Comparison of ENCODE assay signal across 15 cellular contexts in the genomic region with DNA sequence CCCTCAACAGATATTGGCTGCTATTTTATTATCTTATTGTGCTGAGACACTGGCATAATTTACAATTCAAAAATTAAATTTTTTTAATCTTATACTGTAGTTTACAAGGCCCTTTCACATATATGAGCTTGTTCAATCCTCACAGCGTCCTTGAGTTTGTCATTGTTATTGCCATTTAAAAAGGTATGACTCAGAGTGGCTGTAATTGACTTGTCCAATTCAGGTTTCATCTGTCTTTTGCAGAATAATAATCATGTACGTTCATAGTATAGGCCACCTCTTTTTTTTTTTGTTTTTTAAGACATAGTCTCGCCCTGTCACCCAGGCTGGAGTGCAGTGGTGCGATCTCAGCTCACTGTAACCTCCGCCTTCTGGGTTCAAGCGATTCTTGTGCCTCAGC. TPM values are rescaled to one million over a fixed set of nuclear protein-coding genes. Genes with fewer than 3 reads are reported as not detected.
DNase-seq lines count a peak whose midpoint lies in the region; ATAC-seq, FAIRE-seq and TF ChIP-seq lines count a peak whose summit lies in the region.
"Had no signal": no experiment of that assay in that cellular context is flagged by ENCODE, and none has a peak within 500 bp of the region (broad histone marks: within the 10 kb centered on the region; RNA-seq: fewer than 3 reads in every experiment).

No MANE protein-coding gene starts in this region.

- no peak overlapping the region for H3K9ac ChIP-seq in liver (ENCODE audit: low read depth in 1 of 2, low read length in 2 of 2)
- H3K9ac ChIP-seq in HepG2 (ENCODE audit: insufficient read depth, low read depth, low read length): no peak overlapping the region

- H3K36me3 Mint-ChIP-seq in activated CD8-positive, alpha-beta T cell treated with anti-CD3 and anti-CD28 coated beads, Interleukin-2, amount 10 ng/mL, durations not matched to agents 7 days and 5 days (ENCODE audit: low read depth): peaks cover 25% of the 10 kb centered on the region
- H3K36me3 Mint-ChIP-seq in memory B cell: peaks cover 2% of the 10 kb centered on the region

- peaks cover 59% of the 10 kb centered on the region for H3K4me1 Mint-ChIP-seq in activated CD8-positive, alpha-beta T cell treated with anti-CD3 and anti-CD28 coated beads, Interleukin-2, amount 10 ng/mL, durations not matched to agents 7 days and 5 days (ENCODE audit: low read depth)
- H3K4me1 Mint-ChIP-seq in memory B cell: peaks cover 36% of the 10 kb centered on the region

- no peak for DNase-seq in HepG2 (ENCODE audit: low spot score)
- no peak for DNase-seq in activated CD8-positive, alpha-beta T cell treated with anti-CD3 and anti-CD28 coated beads, Interleukin-2, amount 10 ng/mL, durations not matched to agents 7 days and 5 days
- no peak for DNase-seq in memory B cell (ENCODE audit: low spot score in 2 of 2)
- no peak for DNase-seq in upper lobe of right lung
- DNase-seq in activated CD4-positive, alpha-beta T cell treated with anti-CD3 and anti-CD28 coated beads, Interleukin-2, amount 50 U/mL, for 48 hours: no peak
- DNase-seq: effector CD4-positive, alpha-beta T cell; GOT3; NCI-H1930; NCI-H748 treated with DMSO at 0.1 percent for 48 hours; stimulated activated CD4-positive, alpha-beta T cell treated with anti-CD3 and anti-CD28 coated beads, Interleukin-4, amount 100 ng/mL, for 4 hours had no signal

- TF ChIP-seq EP300 in HepG2 (IDR thresholded peaks at IDR 0.05; ENCODE audit: low read depth in 2 of 2, low read length in 2 of 2): no peak
- TF ChIP-seq EP300 in HepG2 (CRISPR knock-in tag; IDR thresholded peaks at IDR 0.05; ENCODE audit: borderline replicate concordance): no peak

- CTCF ChIA-PET in HepG2 (lab: Yijun Ruan, JAX; ENCODE audit: low intra/inter-chr PET ratio, low total read pairs): no interaction called here
- CTCF ChIA-PET in activated CD8-positive, alpha-beta T cell treated with anti-CD3 and anti-CD28 coated beads, Interleukin-2, amount 10 ng/mL, durations not matched to agents 7 days and 5 days (lab: Charles Lee): interaction anchor here (2.1 kb wide), 1 partner anchor 8 kb away, joined by 8 read pairs; no protein-coding TSS in a partner anchor

- no peaks in the 10 kb centered on the region for H3K9me3 Mint-ChIP-seq in activated CD8-positive, alpha-beta T cell treated with anti-CD3 and anti-CD28 coated beads, Interleukin-2, amount 10 ng/mL, durations not matched to agents 7 days and 5 days (ENCODE audit: insufficient read depth)
- no peaks in the 10 kb centered on the region for H3K9me3 Mint-ChIP-seq in memory B cell
- H3K9me3 Mint-ChIP-seq: stimulated activated naive CD8-positive, alpha-beta T cell treated with anti-CD3 and anti-CD28 coated beads, Interleukin-15, Interleukin-2, amounts not matched to agents 100 ng/mL and 50 ng/mL, for 24 hours had no signal

- TF ChIP-seq POLR2A in HepG2 (IDR thresholded peaks at IDR 0.05; ENCODE audit: insufficient read depth in 1 of 2, low read depth in 2 of 2, low read length in 2 of 2): no peak

- H3K36me3 ChIP-seq in liver (ENCODE audit: control insufficient read depth in 4 of 4, insufficient read depth in 3 of 4, low read depth in 1 of 4, low read length in 3 of 4) (no peaks in the 10 kb centered on the region), HepG2 (replicated peaks in 1 of 2; ENCODE audit: control insufficient read depth in 1 of 2, insufficient read depth in 2 of 2, low read length in 2 of 2) (no peaks in the 10 kb centered on the region), upper lobe of right lung (no peaks in the 10 kb centered on the region)

- H3K4me3 ChIP-seq in liver (ENCODE audit: low read depth in 1 of 3, low read length in 3 of 3) (no peak overlapping the region), HepG2 (replicated peaks in 1 of 3; ENCODE audit: insufficient read depth in 1 of 3, low read depth in 2 of 3, low read length in 3 of 3) (no peak overlapping the region), upper lobe of right lung (no peak overlapping the region)

- in situ Hi-C loops in HepG2 (cut with HindIII; ENCODE audit: extremely low pct_ligation_motif_present, low pct_unique_long_range_greater_than_20kb): no loop called here

- no peaks in the 10 kb centered on the region for H4K20me1 ChIP-seq in HepG2 (ENCODE audit: insufficient read depth, low read length)

- no peak overlapping the region for H3K4me2 ChIP-seq in HepG2 (ENCODE audit: low read depth, low read length)

- TF ChIP-seq RAD21 in liver (IDR thresholded peaks at IDR 0.05) (no peak), HepG2 (CRISPR knock-in tag; IDR thresholded peaks at IDR 0.05) (no peak)

- H3K27me3 ChIP-seq in liver (ENCODE audit: control insufficient read depth in 4 of 4, insufficient read depth in 4 of 4, low read length in 3 of 4) (no peaks in the 10 kb centered on the region), HepG2 (ENCODE audit: control insufficient read depth in 1 of 2, insufficient read depth in 2 of 2, low read length in 2 of 2) (no peaks in the 10 kb centered on the region), upper lobe of right lung (no peaks in the 10 kb centered on the region)

- peak overlapping the region; percentile 58 to 66 for H3K27ac ChIP-seq in liver (ENCODE audit: low read depth in 1 of 2, low read length in 2 of 2)
- H3K27ac ChIP-seq in HepG2 (ENCODE audit: extremely low read length, insufficient read depth, low read length): no peak overlapping the region
- H3K27ac ChIP-seq in upper lobe of right lung: peak overlapping the region; percentile 73

- FAIRE-seq in HepG2 (lab: Jason Lieb, UNC): no peak
- FAIRE-seq: G401.6 had no signal

- WGBS in liver: 90% methylated on average over 6 of the region's 6 CpGs
- 84% methylated on average over 6 of the region's 6 CpGs for WGBS in HepG2 (ENCODE audit: low lambda C conversion rate)

- TF ChIP-seq CTCF in liver (IDR thresholded peaks at IDR 0.05; ENCODE audit: low read depth, low read length, missing input control) (no peak), HepG2 (CRISPR knock-in tag; IDR thresholded peaks at IDR 0.05) (no peak), upper lobe of right lung (IDR thresholded peaks at IDR 0.05) (no peak)

- no peak for ATAC-seq in HepG2
- no peak for ATAC-seq in activated CD8-positive, alpha-beta T cell treated with anti-CD3 and anti-CD28 coated beads, Interleukin-2, amount 10 ng/mL, durations not matched to agents 7 days and 5 days
- ATAC-seq in memory B cell (ENCODE audit: low read depth): no peak
- no peak for ATAC-seq in upper lobe of right lung
- ATAC-seq in HG03280 (IDR thresholded peaks at IDR 0.05; ENCODE audit: unreplicated experiment): no peak
- ATAC-seq in HG03045 (IDR thresholded peaks at IDR 0.05; ENCODE audit: unreplicated experiment): no peak

- H3K9me3 ChIP-seq in liver (ENCODE audit: control insufficient read depth in 4 of 4, low read length in 3 of 4): no peaks in the 10 kb centered on the region
- H3K9me3 ChIP-seq in HepG2 (ENCODE audit: low read length): no peaks in the 10 kb centered on the region
- no peaks in the 10 kb centered on the region for H3K9me3 ChIP-seq in upper lobe of right lung

- H3K79me2 ChIP-seq in HepG2 (ENCODE audit: insufficient read depth, low read length): no peaks in the 10 kb centered on the region

- intact Hi-C loops in HepG2 (cut with micrococcal nuclease; ENCODE audit: unreplicated experiment): no loop called here
- intact Hi-C loops in upper lobe of right lung (cut with DNase I): no loop called here

- H3K27me3 Mint-ChIP-seq in activated CD8-positive, alpha-beta T cell treated with anti-CD3 and anti-CD28 coated beads, Interleukin-2, amount 10 ng/mL, durations not matched to agents 7 days and 5 days (ENCODE audit: low read depth): no peaks in the 10 kb centered on the region
- H3K27me3 Mint-ChIP-seq in memory B cell: no peaks in the 10 kb centered on the region
- H3K27me3 Mint-ChIP-seq: stimulated activated naive CD8-positive, alpha-beta T cell treated with anti-CD3 and anti-CD28 coated beads, Interleukin-15, Interleukin-2, amounts not matched to agents 100 ng/mL and 50 ng/mL, for 24 hours had no signal

- H3K4me3 Mint-ChIP-seq in activated CD8-positive, alpha-beta T cell treated with anti-CD3 and anti-CD28 coated beads, Interleukin-2, amount 10 ng/mL, durations not matched to agents 7 days and 5 days: no peak overlapping the region
- no peak overlapping the region for H3K4me3 Mint-ChIP-seq in memory B cell

- BruUV-seq in HepG2 (replicated peaks; lab: Mats Ljungman, UMichigan): no TSS peak

- H3K27ac Mint-ChIP-seq in activated CD8-positive, alpha-beta T cell treated with anti-CD3 and anti-CD28 coated beads, Interleukin-2, amount 10 ng/mL, durations not matched to agents 7 days and 5 days: peak overlapping the region; percentile 85
- H3K27ac Mint-ChIP-seq in memory B cell: peak overlapping the region; percentile 85

- POLR2A ChIA-PET in HepG2 (lab: Yijun Ruan, JAX): no interaction called here
- POLR2A ChIA-PET in activated CD8-positive, alpha-beta T cell treated with anti-CD3 and anti-CD28 coated beads, Interleukin-2, amount 10 ng/mL, durations not matched to agents 7 days and 5 days (lab: Charles Lee): no interaction called here

- no peak overlapping the region for H2AFZ ChIP-seq in HepG2 (ENCODE audit: low read length)

- H3K4me1 ChIP-seq in liver (ENCODE audit: control insufficient read depth in 4 of 4, insufficient read depth in 4 of 4, low read length in 3 of 4) (peaks cover 9 to 47% (median 22%) of the 10 kb centered on the region in 4 donors), HepG2 (ENCODE audit: insufficient read depth, low read length) (peaks cover 41% of the 10 kb centered on the region), upper lobe of right lung (peaks cover 21% of the 10 kb centered on the region)

RNA-seq across cellular contexts. Expression of a gene that starts 11.5 kb away (rescaled TPM):
- total RNA-seq in liver (10 to 100 TPM; 23.3 to 24.7 TPM), HepG2 (2016; rRNA removed; fragmentation: Illumina TruSeq; extraction: Trizol) (0.95 and 1.0 TPM in 2 replicates), upper lobe of right lung (34.9 TPM)
- polyA plus RNA-seq in liver (1 to 10 TPM; 4.1 to 5.8 TPM), HepG2 (2011; rRNA removed) (1.2 and 1.5 TPM in 2 replicates)
- total RNA-seq in HepG2 (2016; cell fraction: cytosol; rRNA removed; fragmentation: Illumina TruSeq; extraction: Trizol; ENCODE audit: low read depth): 0.61 and 0.79 TPM in 2 replicates
- total RNA-seq in HepG2 (2016; cell fraction: insoluble cytoplasmic fraction; rRNA removed; fragmentation: Illumina TruSeq; extraction: Trizol): 0.89 and 1.4 TPM in 2 replicates
- total RNA-seq in HepG2 (2016; cell fraction: membrane; rRNA removed; fragmentation: Illumina TruSeq; extraction: Trizol): 0.79 and 1.2 TPM in 2 replicates
- total RNA-seq in HepG2 (2016; cell fraction: nucleus; rRNA removed; fragmentation: Illumina TruSeq; extraction: Trizol): 1.9 TPM in 2 replicates
- 1.1 and 1.5 TPM in 2 replicates for polyA plus RNA-seq in HepG2 (2011; cell fraction: cytosol; rRNA removed)
- 1.1 and 1.8 TPM in 2 replicates for polyA plus RNA-seq in HepG2 (2011; cell fraction: nucleus; rRNA removed)
- polyA plus RNA-seq in HepG2 (2012): 2.1 and 2.2 TPM in 2 replicates
- polyA plus RNA-seq in HepG2 (2016; cell fraction: cytosol; fragmentation: Illumina TruSeq; extraction: Trizol; ENCODE audit: low read depth): 0.49 and 0.50 TPM in 2 replicates
- 0.56 and 0.70 TPM in 2 replicates for polyA plus RNA-seq in HepG2 (2016; cell fraction: insoluble cytoplasmic fraction; fragmentation: Illumina TruSeq; extraction: Trizol; ENCODE audit: low read depth)
- 0.86 and 1.2 TPM in 2 replicates for polyA plus RNA-seq in HepG2 (2016; cell fraction: membrane; fragmentation: Illumina TruSeq; extraction: Trizol; ENCODE audit: low read depth)
- polyA plus RNA-seq in HepG2 (2016; cell fraction: nucleus; fragmentation: Illumina TruSeq; extraction: Trizol; ENCODE audit: insufficient read depth, low read depth): 2.0 TPM in 2 replicates
- 1.9 and 21.7 TPM in 2 replicates for polyA minus RNA-seq in HepG2 (2011; rRNA and poly(A)+ RNA removed; ENCODE audit: low replicate concordance)
- 2.8 and 3.1 TPM in 2 replicates for polyA minus RNA-seq in HepG2 (2011; cell fraction: cytosol; rRNA and poly(A)+ RNA removed)
- polyA minus RNA-seq in HepG2 (2011; cell fraction: nucleus; rRNA and poly(A)+ RNA removed): 2.7 and 3.6 TPM in 2 replicates
- total RNA-seq in activated CD8-positive, alpha-beta T cell treated with anti-CD3 and anti-CD28 coated beads, Interleukin-2, amount 10 ng/mL, durations not matched to agents 7 days and 5 days: 10 to 100 TPM; 56.5 to 62.9 TPM

Comparison
In these comparisons a context has a peak if more than half of its experiments do, and no peak if none do; other contexts are left out.
1. RNA of a gene that starts 11.5 kb away (total RNA-seq): 56.5 to 62.9 TPM in activated CD8-positive, alpha-beta T cell treated with anti-CD3 and anti-CD28 coated beads, Interleukin-2, amount 10 ng/mL, durations not matched to agents 7 days and 5 days, 34.9 TPM in upper lobe of right lung (single experiment) and 23.3 to 24.7 TPM in liver; 0.61 to 1.9 TPM in HepG2; every median in the first group is over 4 times any median in the second.